In the genomic region with DNA sequence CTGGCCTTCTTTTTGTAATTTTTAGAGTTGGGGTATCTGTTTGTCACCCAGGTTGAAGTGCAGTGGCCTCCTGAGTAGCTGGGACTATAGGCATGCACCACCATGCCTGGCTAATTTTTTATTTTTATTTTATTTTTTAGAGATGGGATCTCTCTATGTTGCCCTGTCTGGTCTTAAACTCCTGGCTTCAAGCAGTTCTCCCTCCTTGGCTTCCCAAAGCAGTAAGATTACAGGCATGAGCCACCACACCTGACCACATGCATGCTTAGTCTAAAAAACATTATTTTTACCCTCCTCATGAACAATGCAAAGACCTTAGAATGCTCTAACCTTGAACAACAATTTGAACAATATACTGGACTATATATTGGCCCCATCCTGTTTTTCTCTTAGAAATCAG, we compare ENCODE assay signal across 27 cellular contexts.
"Had no signal": no experiment of that assay in that cellular context is flagged by ENCODE, and none has a peak within 500 bp of the region (broad histone marks: within the 10 kb centered on the region; RNA-seq: fewer than 3 reads in every experiment).

No MANE protein-coding gene starts in this region.

- DNase-seq: colonic mucosa; cortex of kidney; effector CD8-positive, alpha-beta T cell; effector memory CD8-positive, alpha-beta T cell; endodermal cell; erythroblast; esophagus squamous epithelium; foreskin fibroblast; foreskin melanocyte; gastrocnemius medialis; glutamatergic neuron; head of caudate nucleus; heart right ventricle; hippocampal formation; left cardiac atrium; left lung; left ventricle myocardium superior; lower lobe of right lung; mesenchymal stem cell; mucosa of descending colon had no signal

- H3K4me1 Mint-ChIP-seq: endodermal cell, mesothelial cell of epicardium had no signal

- H3K4me3 Mint-ChIP-seq: dendritic cell treated with granulocyte-macrophage colony-stimulating factor and Interleukin-4, amounts not matched to agents 40 ng/mL and 50 ng/mL, for 4 days; effector memory CD8-positive, alpha-beta T cell; endodermal cell; mesothelial cell of epicardium had no signal

- FAIRE-seq: endometrium, islet of Langerhans, keratinocyte had no signal

- H3K27me3 Mint-ChIP-seq: dendritic cell treated with granulocyte-macrophage colony-stimulating factor and Interleukin-4, amounts not matched to agents 40 ng/mL and 50 ng/mL, for 4 days; effector memory CD8-positive, alpha-beta T cell had no signal

- H3K9me3 ChIP-seq: colonic mucosa, esophagus squamous epithelium, gastrocnemius medialis, heart right ventricle, left lung, lower lobe of right lung, mucosa of descending colon had no signal

- H3K4me3 ChIP-seq: colonic mucosa, esophagus squamous epithelium, gastrocnemius medialis, heart right ventricle, left lung, lower lobe of right lung, mucosa of descending colon had no signal

- H3K9me3 Mint-ChIP-seq: dendritic cell treated with granulocyte-macrophage colony-stimulating factor and Interleukin-4, amounts not matched to agents 40 ng/mL and 50 ng/mL, for 4 days; effector memory CD8-positive, alpha-beta T cell; endodermal cell; mesothelial cell of epicardium had no signal

- H3K27me3 ChIP-seq: colonic mucosa, esophagus squamous epithelium, gastrocnemius medialis, heart right ventricle, left lung had no signal

- H3K4me1 ChIP-seq: colonic mucosa, esophagus squamous epithelium, gastrocnemius medialis, heart right ventricle, left lung, lower lobe of right lung had no signal

- H3K36me3 ChIP-seq: colonic mucosa, gastrocnemius medialis, heart right ventricle, left lung had no signal

- H3K27ac ChIP-seq: colonic mucosa, epithelial cell of prostate, esophagus squamous epithelium, gastrocnemius medialis, heart right ventricle, left lung, lower lobe of right lung had no signal

- H3K27ac Mint-ChIP-seq: dendritic cell treated with granulocyte-macrophage colony-stimulating factor and Interleukin-4, amounts not matched to agents 40 ng/mL and 50 ng/mL, for 4 days; effector memory CD8-positive, alpha-beta T cell; endodermal cell; mesothelial cell of epicardium had no signal

- ATAC-seq: effector memory CD8-positive, alpha-beta T cell; esophagus mucosa; gastrocnemius medialis; heart right ventricle; left cardiac atrium; left lung; left ventricle myocardium superior; lower lobe of right lung; mucosa of descending colon had no signal
